ENCODE assay signal across 1 cellular context in the genomic region with DNA sequence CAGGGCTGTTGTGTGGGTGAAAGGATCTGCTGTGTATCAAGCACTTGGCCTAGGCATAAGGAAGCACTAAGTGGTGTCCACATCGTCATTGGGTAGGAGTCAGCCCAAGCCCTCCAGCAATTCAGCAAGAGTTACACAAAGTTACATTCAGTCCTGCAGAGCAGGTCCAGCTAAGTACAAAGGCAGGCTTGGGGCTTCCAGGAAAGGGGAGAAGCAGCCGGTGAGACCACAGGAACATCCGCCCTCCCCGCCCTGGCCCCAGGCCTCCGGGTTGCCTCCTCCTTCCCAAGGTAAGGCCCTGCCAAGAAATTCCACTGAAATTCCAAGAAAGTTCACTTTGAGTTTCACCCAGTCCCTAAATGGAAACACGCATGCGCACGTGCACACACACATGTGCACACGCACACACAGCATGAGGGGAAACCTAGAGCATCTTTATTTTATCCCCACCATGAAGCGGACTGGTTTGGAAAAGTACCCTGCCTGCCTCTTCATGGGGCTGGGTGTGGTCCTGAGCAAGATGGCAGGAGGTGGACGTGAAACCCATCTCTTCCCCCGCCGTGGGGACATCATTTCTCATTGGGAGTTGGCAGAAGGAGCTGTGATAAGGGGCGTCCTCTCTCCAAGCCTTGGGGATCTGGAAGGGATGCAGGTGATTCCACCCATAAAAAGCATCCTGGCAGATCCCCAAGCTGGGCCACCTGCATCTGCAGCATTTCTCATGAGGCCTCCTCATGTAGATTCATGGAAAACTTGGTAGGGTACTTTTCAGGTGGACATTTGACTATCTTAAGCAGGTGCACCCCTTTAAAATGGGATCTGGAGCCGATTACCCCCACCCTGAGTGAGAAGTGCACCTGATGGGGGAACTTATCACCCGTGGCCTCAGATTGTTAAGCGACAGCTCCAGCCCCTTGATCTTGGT.
TF ChIP-seq lines count a peak whose summit lies in the region.

No MANE protein-coding gene starts in this region.

TF ChIP-seq in A549, 52 proteins besides CTCF, POLR2A, EP300 and RAD21 (continued from another document):
- no peak for TF ChIP-seq SMC3 (IDR thresholded peaks at IDR 0.05)
- no peak for TF ChIP-seq RNF2 (IDR thresholded peaks at IDR 0.05; ENCODE audit: borderline replicate concordance, low read depth)
- TF ChIP-seq KDM5A (IDR thresholded peaks at IDR 0.05): no peak
- no peak for TF ChIP-seq ZSCAN20 (CRISPR knock-in tag; IDR thresholded peaks at IDR 0.05)
- TF ChIP-seq NFE2L2 (conservative IDR thresholded peaks at IDR 0.05; ENCODE audit: low read length): no peak
- no peak for TF ChIP-seq ZFP36 (IDR thresholded peaks at IDR 0.05; ENCODE audit: borderline replicate concordance, partially characterized antibody)
